11 cellular contexts compared by ENCODE assay signal in genomic region chr14:93065272-93065730, GRCh38. TPM values are rescaled to one million over a fixed set of nuclear protein-coding genes. Genes with fewer than 3 reads are reported as not detected.
A peak's percentile ranks its signal among the peaks of the same experiment; 100 is the strongest.
DNase-seq lines count a peak whose midpoint lies in the region; ATAC-seq and TF ChIP-seq lines count a peak whose summit lies in the region.
"Had no signal": no experiment of that assay in that cellular context is flagged by ENCODE, and none has a peak within 500 bp of the region (broad histone marks: within the 10 kb centered on the region; RNA-seq: fewer than 3 reads in every experiment).

No MANE protein-coding gene starts in this region.

- no peaks in the 10 kb centered on the region for H3K27me3 ChIP-seq in CD4-positive, alpha-beta T cell (ENCODE audit: control insufficient read depth, insufficient read depth, low read length)
- H3K27me3 ChIP-seq in ascending aorta (no peaks in the 10 kb centered on the region), prostate gland (replicated peaks; ENCODE audit: insufficient read depth) (no peaks in the 10 kb centered on the region)
- H3K27me3 ChIP-seq: adrenal gland had no signal

- peaks cover 3 to 35% of the 10 kb centered on the region in 2 donors for H3K4me1 ChIP-seq in ascending aorta
- peaks cover 4% of the 10 kb centered on the region for H3K4me1 ChIP-seq in prostate gland (replicated peaks)

- peak overlapping the region; percentile 66 for H3K27ac Mint-ChIP-seq in CD4-positive, alpha-beta T cell
- H3K27ac Mint-ChIP-seq in IgD-negative memory B cell, result peak overlapping the region in 2 of 3 donors; percentile 73 to 88

- POLR2A ChIA-PET in CD4-positive, alpha-beta T cell (lab: Charles Lee), result no interaction called here

- H3K4me3 Mint-ChIP-seq in CD4-positive, alpha-beta T cell, result no peak overlapping the region
- peak overlapping the region in 2 of 4 donors; percentile 13 to 82 for H3K4me3 Mint-ChIP-seq in IgD-negative memory B cell
- H3K4me3 Mint-ChIP-seq: GM23338 had no signal

- intact Hi-C loops in CD4-positive, alpha-beta T cell (cut with DNase I, micrococcal nuclease), result no loop called here
- intact Hi-C loops in ascending aorta (cut with DNase I) (no loop called here), prostate gland (cut with DNase I) (no loop called here)

- TF ChIP-seq CTCF in CD4-positive, alpha-beta T cell (IDR thresholded peaks at IDR 0.05), result no peak
- TF ChIP-seq CTCF in ascending aorta (IDR thresholded peaks at IDR 0.05) (no peak), prostate gland (IDR thresholded peaks at IDR 0.05) (no peak)

- no peaks in the 10 kb centered on the region for H3K9me3 Mint-ChIP-seq in CD4-positive, alpha-beta T cell
- no peaks in the 10 kb centered on the region for H3K9me3 Mint-ChIP-seq in IgD-negative memory B cell
- H3K9me3 Mint-ChIP-seq: GM23338 had no signal

- H3K4me3 ChIP-seq in ascending aorta (no peak overlapping the region), prostate gland (no peak overlapping the region)
- H3K4me3 ChIP-seq: adrenal gland, GM23338 had no signal

- DNase-seq in CD4-positive, alpha-beta T cell, result no peak
- DNase-seq in ascending aorta (ENCODE audit: low spot score in 2 of 2) (no peak), prostate gland (ENCODE audit: low spot score) (no peak), SW480 (ENCODE audit: low spot score) (no peak), NCI-H2107 (lab: John Stamatoyannopoulos, UW) (no peak)
- DNase-seq: adrenal gland, kidney, NCI-H1105 treated with DMSO at 0.1 percent for 48 hours had no signal

- no peak for TF ChIP-seq POLR2A in prostate gland (IDR thresholded peaks at IDR 0.05)

- no peak overlapping the region for H3K27ac ChIP-seq in CD4-positive, alpha-beta T cell (ENCODE audit: low read depth, low read length)
- H3K27ac ChIP-seq in ascending aorta (peak overlapping the region; percentile 63 to 74), prostate gland (peak overlapping the region; percentile 22 to 39)

- CTCF ChIA-PET in CD4-positive, alpha-beta T cell (lab: Charles Lee), result no interaction called here

- ATAC-seq in CD4-positive, alpha-beta T cell (ENCODE audit: poor library complexity), result no peak
- ATAC-seq in GM21576 (IDR thresholded peaks at IDR 0.05; ENCODE audit: unreplicated experiment), result no peak
- ATAC-seq: GM23338 had no signal

- H3K36me3 Mint-ChIP-seq in CD4-positive, alpha-beta T cell (ENCODE audit: low read depth), result no peaks in the 10 kb centered on the region
- H3K36me3 Mint-ChIP-seq in IgD-negative memory B cell, result no peaks in the 10 kb centered on the region

- H3K27me3 Mint-ChIP-seq in CD4-positive, alpha-beta T cell, result no peaks in the 10 kb centered on the region
- no peaks in the 10 kb centered on the region for H3K27me3 Mint-ChIP-seq in IgD-negative memory B cell

- peaks cover 41% of the 10 kb centered on the region for H3K4me1 Mint-ChIP-seq in CD4-positive, alpha-beta T cell (ENCODE audit: low read depth)
- H3K4me1 Mint-ChIP-seq in IgD-negative memory B cell, result peaks cover 40 to 50% (median 46%) of the 10 kb centered on the region in 3 donors

- WGBS in prostate gland, result 59% methylated on average over 2 of the region's 2 CpGs

- H3K36me3 ChIP-seq in ascending aorta (no peaks in the 10 kb centered on the region), prostate gland (no peaks in the 10 kb centered on the region)
- H3K36me3 ChIP-seq: adrenal gland had no signal

- H3K9me3 ChIP-seq in CD4-positive, alpha-beta T cell (ENCODE audit: control insufficient read depth, low read length), result no peaks in the 10 kb centered on the region
- H3K9me3 ChIP-seq in ascending aorta (no peaks in the 10 kb centered on the region), prostate gland (no peaks in the 10 kb centered on the region)
- H3K9me3 ChIP-seq: adrenal gland had no signal

RNA-seq across cellular contexts. Expression of gene ITPK1, which starts 50.4 kb away (rescaled TPM):
- 10 to 100 TPM; 19.0 to 20.6 TPM for total RNA-seq in CD4-positive, alpha-beta T cell
- polyA plus RNA-seq in IgD-negative memory B cell, result 43.1 TPM
- total RNA-seq in ascending aorta (85.3 TPM), prostate gland (100 to 1,000 TPM in 1 of 2 donors, 10 to 100 TPM in 1; 77.1 to 118 TPM)
